ENCODE assay signal across 1 cellular context in the genomic region with DNA sequence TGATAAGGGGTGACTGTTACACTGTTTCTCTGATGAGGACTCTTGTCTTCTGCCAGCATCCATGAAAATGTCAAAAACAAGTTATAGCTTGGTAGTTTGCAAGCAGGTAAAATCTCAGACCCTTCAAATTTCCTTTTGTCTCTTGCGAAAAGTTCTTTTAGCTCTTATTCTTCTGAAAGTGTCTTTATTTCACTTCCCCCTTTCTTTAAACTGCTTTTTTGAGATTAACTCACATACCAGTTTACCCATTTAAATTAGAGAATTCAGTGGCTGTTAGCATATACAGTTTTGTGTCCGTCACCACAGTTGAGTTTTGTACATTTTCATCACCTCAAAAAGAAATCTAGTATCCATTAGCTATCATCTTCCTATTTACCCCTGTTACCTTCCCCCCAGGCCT.
TF ChIP-seq lines count a peak whose summit lies in the region.

No MANE protein-coding gene starts in this region.

TF ChIP-seq in K562, 482 proteins besides CTCF, POLR2A, EP300 and RAD21 (continued from another document):
- TF ChIP-seq, protein P1, sequence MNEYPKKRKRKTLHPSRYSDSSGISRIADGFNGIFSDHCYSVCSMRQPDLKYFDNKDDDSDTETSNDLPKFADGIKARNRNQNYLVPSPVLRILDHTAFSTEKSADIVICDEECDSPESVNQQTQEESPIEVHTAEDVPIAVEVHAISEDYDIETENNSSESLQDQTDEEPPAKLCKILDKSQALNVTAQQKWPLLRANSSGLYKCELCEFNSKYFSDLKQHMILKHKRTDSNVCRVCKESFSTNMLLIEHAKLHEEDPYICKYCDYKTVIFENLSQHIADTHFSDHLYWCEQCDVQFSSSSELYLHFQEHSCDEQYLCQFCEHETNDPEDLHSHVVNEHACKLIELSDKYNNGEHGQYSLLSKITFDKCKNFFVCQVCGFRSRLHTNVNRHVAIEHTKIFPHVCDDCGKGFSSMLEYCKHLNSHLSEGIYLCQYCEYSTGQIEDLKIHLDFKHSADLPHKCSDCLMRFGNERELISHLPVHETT (CRISPR knock-in tag; conservative IDR thresholded peaks at IDR 0.05 in 1 of 2, IDR thresholded peaks at IDR 0.05 in 1 of 2): no peak
